In the genomic region with DNA sequence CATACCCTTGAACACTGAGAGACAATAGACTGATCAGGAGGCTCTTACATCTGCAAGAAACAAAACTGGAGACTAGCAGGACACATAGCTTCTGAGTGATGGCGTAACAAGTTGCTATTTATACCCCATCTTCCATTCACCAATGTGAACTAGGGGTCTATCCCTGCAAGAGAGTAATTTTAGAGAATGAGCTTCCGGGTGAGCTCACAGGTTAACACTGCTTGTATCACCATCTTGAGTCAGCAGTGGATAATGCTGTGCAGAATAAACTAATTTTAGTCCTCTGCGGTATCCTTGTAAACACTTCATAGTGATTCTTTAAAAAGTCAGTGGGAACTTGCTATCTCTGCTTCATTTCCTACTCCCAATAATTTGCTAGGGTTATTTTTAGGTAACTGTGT, we compare ENCODE assay signal across 8 cellular contexts. TPM values are rescaled to one million over a fixed set of nuclear protein-coding genes. Genes with fewer than 3 reads are reported as not detected.
DNase-seq lines count a peak whose midpoint lies in the region; TF ChIP-seq lines count a peak whose summit lies in the region.
"Not testable (repeated sequence)": the region's sequence is repeated elsewhere in the genome, so short reads cannot be mapped to it uniquely, and the experiment has no call there.
"Had no signal": no experiment of that assay in that cellular context is flagged by ENCODE, and none has a peak within 500 bp of the region (broad histone marks: within the 10 kb centered on the region; RNA-seq: fewer than 3 reads in every experiment).

No MANE protein-coding gene starts in this region.

- peak overlapping the region; percentile 46 for H3K27ac ChIP-seq in hepatocyte
- not testable (repeated sequence) for H3K27ac ChIP-seq in neuronal stem cell (replicated peaks; ENCODE audit: low read length)

- not testable (repeated sequence) for H3K79me2 ChIP-seq in hepatocyte

- not testable (repeated sequence) for H4K91ac ChIP-seq in neuronal stem cell (ENCODE audit: low read depth, low read length, poor library complexity)

- H3K36me3 ChIP-seq in hepatocyte (replicated peaks; ENCODE audit: insufficient read depth, low read depth); neuronal stem cell (replicated peaks in 1 of 2; ENCODE audit: control insufficient read depth in 2 of 2, insufficient read depth in 2 of 2, low read length in 2 of 2); skeletal muscle satellite cell (ENCODE audit: insufficient read depth, low read length): not testable (repeated sequence)

- not testable (repeated sequence) for H2BK15ac ChIP-seq in neuronal stem cell (ENCODE audit: low read length)

- WGBS in hepatocyte (ENCODE audit: low lambda C conversion rate, missing lambda C conversion rate), result 68% methylated on average over 2 of the region's 3 CpGs
- no CpG with 5 or more reads among the region's 3 CpGs for WGBS in neuronal stem cell (ENCODE audit: extremely low coverage in 2 of 2, insufficient read length in 2 of 2, insufficient replicate concordance in 1 of 2), 2 donors

- H3K9me3 ChIP-seq in hepatocyte (ENCODE audit: low read depth); neuronal stem cell (replicated peaks in 1 of 2; ENCODE audit: control insufficient read depth in 2 of 2, insufficient read depth in 1 of 2, low read depth in 1 of 2, low read length in 2 of 2); skeletal muscle satellite cell (replicated peaks; ENCODE audit: low read length): not testable (repeated sequence)

- not testable (repeated sequence) for H3K4ac ChIP-seq in neuronal stem cell (ENCODE audit: low read length)

- H3K27me3 ChIP-seq in hepatocyte; neuronal stem cell (ENCODE audit: control insufficient read depth in 3 of 3, insufficient read depth in 3 of 3, low read depth in 1 of 3, low read length in 3 of 3); skeletal muscle satellite cell (ENCODE audit: control insufficient read depth, insufficient read depth, low read length): not testable (repeated sequence)

- H4K8ac ChIP-seq in neuronal stem cell (ENCODE audit: low read depth, low read length), result not testable (repeated sequence)

- H3K9me2 ChIP-seq in hepatocyte (replicated peaks; ENCODE audit: insufficient read depth), result not testable (repeated sequence)

- not testable (repeated sequence) for H3K9ac ChIP-seq in neuronal stem cell (ENCODE audit: low read depth, low read length, poor library complexity)
- H3K9ac ChIP-seq in skeletal muscle satellite cell (ENCODE audit: low read depth, low read length), result peak overlapping the region; percentile 87

- H2BK12ac ChIP-seq in neuronal stem cell (ENCODE audit: low read length), result not testable (repeated sequence)

- H3K4me1 ChIP-seq in hepatocyte (ENCODE audit: insufficient read depth); neuronal stem cell (ENCODE audit: control insufficient read depth in 2 of 2, insufficient read depth in 1 of 2, low read depth in 1 of 2, low read length in 2 of 2): not testable (repeated sequence)
- H3K4me1 ChIP-seq in skeletal muscle satellite cell (ENCODE audit: control insufficient read depth, insufficient read depth, low read length), result peaks cover 51% of the 10 kb centered on the region

- not testable (repeated sequence) for H2BK120ac ChIP-seq in neuronal stem cell (ENCODE audit: low read depth, low read length)

- TF ChIP-seq CTCF in cardiac fibroblast (IDR thresholded peaks at IDR 0.05; ENCODE audit: low read depth, low read length); foreskin fibroblast (IDR thresholded peaks at IDR 0.05; ENCODE audit: low read depth, low read length); hepatocyte (IDR thresholded peaks at IDR 0.05; ENCODE audit: poor library complexity): not testable (repeated sequence)

- not testable (repeated sequence) for H2BK5ac ChIP-seq in neuronal stem cell (ENCODE audit: low read length)

- not testable (repeated sequence) for H3K4me3 ChIP-seq in cardiac fibroblast (replicated peaks in 1 of 2; ENCODE audit: low read depth in 2 of 2, low read length in 2 of 2); foreskin fibroblast (ENCODE audit: low read depth in 1 of 2, low read length in 2 of 2); hepatocyte; neuronal stem cell (ENCODE audit: low read length in 2 of 2); skeletal muscle satellite cell (ENCODE audit: low read length)

- H4K20me1 ChIP-seq in hepatocyte (ENCODE audit: insufficient read depth, poor library complexity, severe bottlenecking), result not testable (repeated sequence)

- DNase-seq in EL (peak; percentile 60), RKO (ENCODE audit: low spot score) (peak; percentile 19), cardiac fibroblast (ENCODE audit: low read depth in 2 of 2) (peak; percentile 70 to 71), foreskin fibroblast (peak; percentile 50 to 62)
- DNase-seq in hepatocyte (ENCODE audit: low spot score); neuronal stem cell (ENCODE audit: low spot score): not testable (repeated sequence)

- H3K18ac ChIP-seq in neuronal stem cell (ENCODE audit: low read length), result not testable (repeated sequence)

- H3K4me2 ChIP-seq in hepatocyte; neuronal stem cell (ENCODE audit: insufficient read depth, low read length, poor library complexity, severe bottlenecking): not testable (repeated sequence)
- H3K4me2 ChIP-seq in skeletal muscle satellite cell (ENCODE audit: low read length), result peak overlapping the region; percentile 55

- not testable (repeated sequence) for H3K23ac ChIP-seq in neuronal stem cell (ENCODE audit: low read depth, low read length, poor library complexity)

- H2AK5ac ChIP-seq in neuronal stem cell (ENCODE audit: low read depth, low read length), result not testable (repeated sequence)

- not testable (repeated sequence) for H3K79me1 ChIP-seq in neuronal stem cell (ENCODE audit: low read depth, low read length)

- H2AFZ ChIP-seq in hepatocyte, result not testable (repeated sequence)
- H2AFZ ChIP-seq in neuronal stem cell (ENCODE audit: low read length), result peak overlapping the region; percentile 33

- not testable (repeated sequence) for H3K14ac ChIP-seq in neuronal stem cell (ENCODE audit: low read length)

RNA-seq across cellular contexts. Expression of a gene that starts 55.0 kb away (rescaled TPM):
- 58.6 and 84.1 TPM in 2 replicates for total RNA-seq in hepatocyte
- polyA plus RNA-seq in hepatocyte, result 364 and 380 TPM in 2 replicates
- 66.8 TPM for polyA plus RNA-seq in neuronal stem cell (2013, experiment 1 of 2)
- polyA plus RNA-seq in neuronal stem cell (2013, experiment 2 of 2), result 66.8 TPM
- total RNA-seq in skeletal muscle satellite cell (2012; rRNA removed), result 17.5 and 49.4 TPM in 2 replicates
- total RNA-seq: CD4-positive, CD25-positive, alpha-beta regulatory T cell had no signal
- polyA plus RNA-seq: CD4-positive, CD25-positive, alpha-beta regulatory T cell had no signal
